In the genomic region with DNA sequence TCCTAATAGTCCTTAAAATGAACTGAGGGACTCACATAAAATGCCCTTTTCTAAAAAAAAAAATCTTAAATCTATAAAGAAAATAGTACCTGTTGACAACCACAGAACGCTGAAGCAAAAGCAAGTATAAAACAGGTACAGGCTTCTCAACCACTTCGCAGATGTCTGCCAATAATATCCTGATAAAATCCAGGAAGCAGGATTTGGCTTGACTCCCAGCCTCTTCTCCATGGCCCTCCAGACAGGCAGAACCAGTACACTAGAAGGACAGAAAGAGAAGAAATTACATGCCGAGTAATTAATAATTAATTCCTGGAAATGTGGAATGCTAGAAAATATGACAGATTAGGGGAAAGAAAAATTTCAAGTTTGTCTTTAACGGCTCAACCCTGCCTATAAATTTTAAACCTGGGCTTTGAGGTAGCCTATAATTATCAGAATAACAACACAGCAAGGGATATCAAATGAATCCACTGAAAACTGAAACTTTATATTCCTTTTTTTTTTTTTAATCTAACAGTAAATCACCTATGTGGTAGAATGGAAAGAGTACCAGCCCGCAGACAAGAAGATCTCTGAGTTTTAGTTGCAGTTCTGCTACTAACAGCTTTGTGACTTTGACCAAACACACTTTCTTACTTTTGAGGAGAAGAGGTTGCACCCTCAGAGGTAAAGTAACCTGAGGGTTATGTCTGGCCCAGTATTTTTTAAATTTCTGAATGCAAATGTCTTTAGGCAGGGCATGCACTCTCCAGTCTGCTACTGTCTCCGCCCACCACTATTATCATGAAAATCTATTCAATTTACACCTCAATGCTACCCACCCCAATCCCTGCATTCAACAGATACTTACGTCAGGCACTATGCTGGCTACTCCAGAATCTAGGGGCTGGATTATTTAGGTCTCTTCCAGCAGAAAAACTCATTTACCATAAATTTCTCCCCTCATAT, we compare ENCODE assay signal across 8 cellular contexts. TPM values are rescaled to one million over a fixed set of nuclear protein-coding genes. Genes with fewer than 3 reads are reported as not detected.
DNase-seq lines count a peak whose midpoint lies in the region; ATAC-seq and TF ChIP-seq lines count a peak whose summit lies in the region.
"Had no signal": no experiment of that assay in that cellular context is flagged by ENCODE, and none has a peak within 500 bp of the region (broad histone marks: within the 10 kb centered on the region; RNA-seq: fewer than 3 reads in every experiment).

No MANE protein-coding gene starts in this region.

- H3K9me2 ChIP-seq in GM23338 (ENCODE audit: insufficient read depth), result no peaks in the 10 kb centered on the region

- peaks cover 3% of the 10 kb centered on the region; the same call in 1 of the 3 replicates for H3K9me3 Mint-ChIP-seq in GM23338

- H3K27ac ChIP-seq in GM23338 (ENCODE audit: low read depth) (peak overlapping the region; percentile 96), epithelial cell of prostate (peak overlapping the region; percentile 90), prostate gland (peak overlapping the region; percentile 29 to 40)

- peak overlapping the region; percentile 98 for H3K4me3 Mint-ChIP-seq in GM23338

- no peak for TF ChIP-seq CTCF in GM23338 (conservative IDR thresholded peaks at IDR 0.05; ENCODE audit: low read depth in 2 of 2)
- no peak for TF ChIP-seq CTCF in prostate gland (IDR thresholded peaks at IDR 0.05)

- H3K4me2 ChIP-seq in GM23338, result peak overlapping the region; percentile 71

- H3K27ac Mint-ChIP-seq in GM23338, result peak overlapping the region; percentile 93

- no peaks in the 10 kb centered on the region for H3K9me3 ChIP-seq in prostate gland
- H3K9me3 ChIP-seq: suprapubic skin had no signal

- H3K4me1 ChIP-seq in GM23338 (ENCODE audit: insufficient read depth) (peaks cover 34% of the 10 kb centered on the region), prostate gland (replicated peaks) (peaks cover 3% of the 10 kb centered on the region)

- peaks cover 14% of the 10 kb centered on the region for H3K27me3 Mint-ChIP-seq in GM23338 (ENCODE audit: insufficient read depth, low read depth, poor library complexity)

- ATAC-seq in GM23338 (peak; percentile 57), GM18873 (IDR thresholded peaks at IDR 0.05; ENCODE audit: low FRiP score, unreplicated experiment) (no peak)

- H3K27me3 ChIP-seq in GM23338 (ENCODE audit: insufficient read depth), result no peaks in the 10 kb centered on the region
- H3K27me3 ChIP-seq in prostate gland (replicated peaks; ENCODE audit: insufficient read depth), result no peaks in the 10 kb centered on the region
- H3K27me3 ChIP-seq: suprapubic skin had no signal

- H2AFZ ChIP-seq in GM23338, result no peak overlapping the region

- peaks cover 65% of the 10 kb centered on the region for H3K79me2 ChIP-seq in GM23338 (replicated peaks; ENCODE audit: insufficient read depth)

- H3K4me1 Mint-ChIP-seq in GM23338, result peaks cover 45% of the 10 kb centered on the region

- DNase-seq in GM23338 (ENCODE audit: low spot score) (peak; percentile 95), NCI-H2196 treated with DMSO at 0.1 percent for 48 hours (lab: John Stamatoyannopoulos, UW; ENCODE audit: unreplicated experiment) (peak; percentile 22), epithelial cell of prostate (ENCODE audit: low read depth, low spot score) (no peak), prostate gland (ENCODE audit: low spot score) (peak; percentile 89), SIG-M5 (lab: John Stamatoyannopoulos, UW) (no peak), NAMALWA (ENCODE audit: low spot score) (no peak)

- H4K20me1 ChIP-seq in GM23338 (replicated peaks; ENCODE audit: insufficient read depth), result no peaks in the 10 kb centered on the region

- TF ChIP-seq POLR2A in prostate gland (IDR thresholded peaks at IDR 0.05), result no peak

- H3F3A ChIP-seq in GM23338 (replicated peaks; ENCODE audit: low read depth), result peaks cover 13% of the 10 kb centered on the region

- H3K4me3 ChIP-seq in GM23338 (peak overlapping the region; percentile 91), prostate gland (no peak overlapping the region)
- H3K4me3 ChIP-seq: suprapubic skin had no signal

- intact Hi-C loops in prostate gland (cut with DNase I), result loop anchor here (5.0 kb wide), 1 partner anchor 362 kb away; a partner anchor contains a TSS

- H3K36me3 ChIP-seq in GM23338 (ENCODE audit: insufficient read depth), result peaks cover 7% of the 10 kb centered on the region; the same call in 1 of the 2 replicates
- H3K36me3 ChIP-seq in prostate gland, result no peaks in the 10 kb centered on the region

- WGBS in prostate gland, result 19% methylated on average over 7 of the region's 7 CpGs

- peaks cover 38% of the 10 kb centered on the region for H3K36me3 Mint-ChIP-seq in GM23338 (ENCODE audit: low read depth)

TF ChIP-seq in GM23338, 12 proteins besides CTCF, POLR2A, EP300 and RAD21:
- TF ChIP-seq CREB1 (CRISPR knock-in tag; IDR thresholded peaks at IDR 0.05; ENCODE audit: low read depth), result peak; percentile 69; the same call in 1 of the 2 replicates
- TF ChIP-seq, protein P1, sequence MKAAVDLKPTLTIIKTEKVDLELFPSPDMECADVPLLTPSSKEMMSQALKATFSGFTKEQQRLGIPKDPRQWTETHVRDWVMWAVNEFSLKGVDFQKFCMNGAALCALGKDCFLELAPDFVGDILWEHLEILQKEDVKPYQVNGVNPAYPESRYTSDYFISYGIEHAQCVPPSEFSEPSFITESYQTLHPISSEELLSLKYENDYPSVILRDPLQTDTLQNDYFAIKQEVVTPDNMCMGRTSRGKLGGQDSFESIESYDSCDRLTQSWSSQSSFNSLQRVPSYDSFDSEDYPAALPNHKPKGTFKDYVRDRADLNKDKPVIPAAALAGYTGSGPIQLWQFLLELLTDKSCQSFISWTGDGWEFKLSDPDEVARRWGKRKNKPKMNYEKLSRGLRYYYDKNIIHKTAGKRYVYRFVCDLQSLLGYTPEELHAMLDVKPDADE (IDR thresholded peaks at IDR 0.05), result no peak
- TF ChIP-seq EZH2 (IDR thresholded peaks at IDR 0.05; ENCODE audit: low read depth, unreplicated experiment), result no peak
- no peak for TF ChIP-seq JUNB (IDR thresholded peaks at IDR 0.05; ENCODE audit: unreplicated experiment)
- TF ChIP-seq, protein P2, sequence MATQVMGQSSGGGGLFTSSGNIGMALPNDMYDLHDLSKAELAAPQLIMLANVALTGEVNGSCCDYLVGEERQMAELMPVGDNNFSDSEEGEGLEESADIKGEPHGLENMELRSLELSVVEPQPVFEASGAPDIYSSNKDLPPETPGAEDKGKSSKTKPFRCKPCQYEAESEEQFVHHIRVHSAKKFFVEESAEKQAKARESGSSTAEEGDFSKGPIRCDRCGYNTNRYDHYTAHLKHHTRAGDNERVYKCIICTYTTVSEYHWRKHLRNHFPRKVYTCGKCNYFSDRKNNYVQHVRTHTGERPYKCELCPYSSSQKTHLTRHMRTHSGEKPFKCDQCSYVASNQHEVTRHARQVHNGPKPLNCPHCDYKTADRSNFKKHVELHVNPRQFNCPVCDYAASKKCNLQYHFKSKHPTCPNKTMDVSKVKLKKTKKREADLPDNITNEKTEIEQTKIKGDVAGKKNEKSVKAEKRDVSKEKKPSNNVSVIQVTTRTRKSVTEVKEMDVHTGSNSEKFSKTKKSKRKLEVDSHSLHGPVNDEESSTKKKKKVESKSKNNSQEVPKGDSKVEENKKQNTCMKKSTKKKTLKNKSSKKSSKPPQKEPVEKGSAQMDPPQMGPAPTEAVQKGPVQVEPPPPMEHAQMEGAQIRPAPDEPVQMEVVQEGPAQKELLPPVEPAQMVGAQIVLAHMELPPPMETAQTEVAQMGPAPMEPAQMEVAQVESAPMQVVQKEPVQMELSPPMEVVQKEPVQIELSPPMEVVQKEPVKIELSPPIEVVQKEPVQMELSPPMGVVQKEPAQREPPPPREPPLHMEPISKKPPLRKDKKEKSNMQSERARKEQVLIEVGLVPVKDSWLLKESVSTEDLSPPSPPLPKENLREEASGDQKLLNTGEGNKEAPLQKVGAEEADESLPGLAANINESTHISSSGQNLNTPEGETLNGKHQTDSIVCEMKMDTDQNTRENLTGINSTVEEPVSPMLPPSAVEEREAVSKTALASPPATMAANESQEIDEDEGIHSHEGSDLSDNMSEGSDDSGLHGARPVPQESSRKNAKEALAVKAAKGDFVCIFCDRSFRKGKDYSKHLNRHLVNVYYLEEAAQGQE (IDR thresholded peaks at IDR 0.05; ENCODE audit: unreplicated experiment), result no peak
- no peak for TF ChIP-seq ZNF331 (CRISPR knock-in tag; IDR thresholded peaks at IDR 0.05; ENCODE audit: low read depth)
- peak; percentile 39; the same call in 1 of the 2 replicates for TF ChIP-seq POLR2AphosphoS5 (IDR thresholded peaks at IDR 0.05; ENCODE audit: low read depth)
- no peak for TF ChIP-seq EZH2phosphoT487 (IDR thresholded peaks at IDR 0.05; ENCODE audit: unreplicated experiment)

RNA-seq across cellular contexts. Expression of a gene that starts 2.7 kb away (rescaled TPM):
- 74.0 and 75.1 TPM in 2 replicates for total RNA-seq in GM23338 (2014; rRNA removed; shearing (Covaris generic))
- polyA plus RNA-seq in GM23338 (2016; fragmentation: Nextera tagmentation; extraction: Ambion mirVana), result 25.6 and 27.2 TPM in 2 replicates
- total RNA-seq in prostate gland, result 100 to 1,000 TPM; 109 to 124 TPM

RNA-seq across cellular contexts. Expression of a gene that starts 3.1 kb away (rescaled TPM):
- 43.1 and 44.2 TPM in 2 replicates for total RNA-seq in GM23338 (2014; rRNA removed; shearing (Covaris generic))
- polyA plus RNA-seq in GM23338 (2016; fragmentation: Nextera tagmentation; extraction: Ambion mirVana), result 13.2 and 14.7 TPM in 2 replicates
- total RNA-seq in prostate gland, result 10 to 100 TPM; 37.6 to 49.4 TPM

RNA-seq across cellular contexts. Expression of a gene that starts 18.6 kb away (rescaled TPM):
- total RNA-seq in GM23338 (2014; rRNA removed; shearing (Covaris generic)), result 0.12 and 1.4 TPM in 2 replicates
- 0.34 TPM in 1 of 2 replicates, not detected in the other for polyA plus RNA-seq in GM23338 (2016; fragmentation: Nextera tagmentation; extraction: Ambion mirVana)
- total RNA-seq in prostate gland, result 1 to 10 TPM; 2.0 to 2.2 TPM

Comparison
In these comparisons a context has a peak if more than half of its experiments do, and no peak if none do; other contexts are left out.
1. DNase-seq: peak in GM23338 (single experiment), NCI-H2196 treated with DMSO at 0.1 percent for 48 hours (single experiment) and prostate gland (single experiment); none in epithelial cell of prostate (single experiment), SIG-M5 (single experiment) and NAMALWA (single experiment).
2. H3K27ac ChIP-seq: peak in every context shown above with its lines; median percentile 96 in GM23338; 90 in epithelial cell of prostate; 34 in prostate gland.